19 cellular contexts compared by ENCODE assay signal in genomic region chr12:109741970-109742372, GRCh38. TPM values are rescaled to one million over a fixed set of nuclear protein-coding genes. Genes with fewer than 3 reads are reported as not detected.
DNase-seq lines count a peak whose midpoint lies in the region; ATAC-seq lines count a peak whose summit lies in the region.
"Had no signal": no experiment of that assay in that cellular context is flagged by ENCODE, and none has a peak within 500 bp of the region (broad histone marks: within the 10 kb centered on the region; RNA-seq: fewer than 3 reads in every experiment).

No MANE protein-coding gene starts in this region.

- no peaks in the 10 kb centered on the region for H3K4me1 ChIP-seq in aorta (ENCODE audit: control insufficient read depth in 1 of 2, insufficient read depth in 2 of 2, low read length in 2 of 2)

- no peak overlapping the region for H3K27ac ChIP-seq in aorta (ENCODE audit: low read depth in 1 of 2, low read length in 2 of 2)

- H3K4me3 ChIP-seq in aorta (ENCODE audit: low read length in 2 of 2) = no peak overlapping the region
- H3K4me3 ChIP-seq: lung had no signal

- intact Hi-C loops in head of caudate nucleus (cut with DNase I) (no loop called here), aorta (cut with DNase I) (no loop called here)

- no peaks in the 10 kb centered on the region for H3K36me3 ChIP-seq in aorta (ENCODE audit: control insufficient read depth in 1 of 2, insufficient read depth in 2 of 2, low read length in 1 of 2)

- WGBS in aorta, 2 donors = 89 to 91% methylated on average over 9 of the region's 9 CpGs

- peaks cover 13% of the 10 kb centered on the region for H3K27me3 Mint-ChIP-seq in stimulated activated naive CD8-positive, alpha-beta T cell treated with anti-CD3 and anti-CD28 coated beads, Interleukin-15, amount 100 ng/mL, for 72 hours

- H3K4me1 Mint-ChIP-seq in stimulated activated naive CD8-positive, alpha-beta T cell treated with anti-CD3 and anti-CD28 coated beads, Interleukin-15, amount 100 ng/mL, for 72 hours = no peaks in the 10 kb centered on the region
- H3K4me1 Mint-ChIP-seq: natural killer cell had no signal

- no peak overlapping the region for H3K4me3 Mint-ChIP-seq in stimulated activated naive CD8-positive, alpha-beta T cell treated with anti-CD3 and anti-CD28 coated beads, Interleukin-15, amount 100 ng/mL, for 72 hours
- H3K4me3 Mint-ChIP-seq: natural killer cell had no signal

- peak; percentile 1 for DNase-seq in stimulated activated naive CD8-positive, alpha-beta T cell treated with anti-CD3 and anti-CD28 coated beads, Interleukin-15, Interleukin-2, amounts not matched to agents 100 U/mL and 50 U/mL, for 24 hours
- DNase-seq in stimulated activated naive CD8-positive, alpha-beta T cell treated with anti-CD3 and anti-CD28 coated beads, Interleukin-15, amount 100 ng/mL, for 72 hours = no peak
- DNase-seq in head of caudate nucleus (peak in 25 of 42 donors; percentile 4 to 43 (median 19)), mesenteric fat pad (ENCODE audit: low spot score) (peak; percentile 62), aorta (peak; percentile 14 to 23)
- DNase-seq in activated T-cell treated with anti-CD3 and anti-CD28 coated beads, Interleukin-2, amount 50 U/mL, for 1 hour = no peak
- DNase-seq: activated CD4-positive, alpha-beta T cell treated with anti-CD3 and anti-CD28 coated beads for 4 hours; activated T-cell treated with anti-CD3 and anti-CD28 coated beads for 4 hours; Calu3; Karpas-422; natural killer cell; NCI-H1105; NCI-H446; SIG-M5; stimulated activated CD4-positive, alpha-beta T cell treated with anti-CD3 and anti-CD28 coated beads, Interleukin-2, amount 100 ng/mL, for 48 hours; T1000 had no signal

- H3K27me3 ChIP-seq in aorta (ENCODE audit: control insufficient read depth in 1 of 2, insufficient read depth in 2 of 2, low read length in 1 of 2) = peaks cover 0 to 3% of the 10 kb centered on the region in 2 donors

- H3K27ac Mint-ChIP-seq in stimulated activated naive CD8-positive, alpha-beta T cell treated with anti-CD3 and anti-CD28 coated beads, Interleukin-15, amount 100 ng/mL, for 72 hours = no peak overlapping the region
- H3K27ac Mint-ChIP-seq: natural killer cell had no signal

- no peaks in the 10 kb centered on the region for H3K9me3 Mint-ChIP-seq in stimulated activated naive CD8-positive, alpha-beta T cell treated with anti-CD3 and anti-CD28 coated beads, Interleukin-15, amount 100 ng/mL, for 72 hours
- H3K9me3 Mint-ChIP-seq: natural killer cell had no signal

- ATAC-seq in stimulated activated naive CD8-positive, alpha-beta T cell treated with anti-CD3 and anti-CD28 coated beads, Interleukin-15, Interleukin-2, amounts not matched to agents 100 U/mL and 50 U/mL, for 24 hours = no peak
- ATAC-seq in stimulated activated naive CD8-positive, alpha-beta T cell treated with anti-CD3 and anti-CD28 coated beads, Interleukin-15, amount 100 ng/mL, for 72 hours = no peak
- no peak for ATAC-seq in aorta (ENCODE audit: low FRiP score)
- no peak for ATAC-seq in GM18858 (IDR thresholded peaks at IDR 0.05; ENCODE audit: unreplicated experiment)
- no peak for ATAC-seq in GM19035 (IDR thresholded peaks at IDR 0.05; ENCODE audit: unreplicated experiment)
- ATAC-seq: natural killer cell had no signal

- H3K9me3 ChIP-seq in aorta (ENCODE audit: control insufficient read depth, low read length) = no peaks in the 10 kb centered on the region

RNA-seq across cellular contexts. Expression of gene FAM222A, which starts 28.3 kb away (rescaled TPM):
- total RNA-seq in mesenteric fat pad = 2.7 TPM
- total RNA-seq in aorta = under 1 TPM; 0.48 to 0.52 TPM
- polyA plus RNA-seq in aorta = under 1 TPM; 0.25 to 0.28 TPM

Comparison
In these comparisons a context has a peak if more than half of its experiments do, and no peak if none do; other contexts are left out.
1. DNase-seq: peak in stimulated activated naive CD8-positive, alpha-beta T cell treated with anti-CD3 and anti-CD28 coated beads, Interleukin-15, Interleukin-2, amounts not matched to agents 100 U/mL and 50 U/mL, for 24 hours (single experiment), head of caudate nucleus (25 of 42), mesenteric fat pad (single experiment) and aorta (2 of 2); none in stimulated activated naive CD8-positive, alpha-beta T cell treated with anti-CD3 and anti-CD28 coated beads, Interleukin-15, amount 100 ng/mL, for 72 hours (0 of 2) and activated T-cell treated with anti-CD3 and anti-CD28 coated beads, Interleukin-2, amount 50 U/mL, for 1 hour (single experiment).